ENCODE assay signal across 12 cellular contexts in the genomic region with DNA sequence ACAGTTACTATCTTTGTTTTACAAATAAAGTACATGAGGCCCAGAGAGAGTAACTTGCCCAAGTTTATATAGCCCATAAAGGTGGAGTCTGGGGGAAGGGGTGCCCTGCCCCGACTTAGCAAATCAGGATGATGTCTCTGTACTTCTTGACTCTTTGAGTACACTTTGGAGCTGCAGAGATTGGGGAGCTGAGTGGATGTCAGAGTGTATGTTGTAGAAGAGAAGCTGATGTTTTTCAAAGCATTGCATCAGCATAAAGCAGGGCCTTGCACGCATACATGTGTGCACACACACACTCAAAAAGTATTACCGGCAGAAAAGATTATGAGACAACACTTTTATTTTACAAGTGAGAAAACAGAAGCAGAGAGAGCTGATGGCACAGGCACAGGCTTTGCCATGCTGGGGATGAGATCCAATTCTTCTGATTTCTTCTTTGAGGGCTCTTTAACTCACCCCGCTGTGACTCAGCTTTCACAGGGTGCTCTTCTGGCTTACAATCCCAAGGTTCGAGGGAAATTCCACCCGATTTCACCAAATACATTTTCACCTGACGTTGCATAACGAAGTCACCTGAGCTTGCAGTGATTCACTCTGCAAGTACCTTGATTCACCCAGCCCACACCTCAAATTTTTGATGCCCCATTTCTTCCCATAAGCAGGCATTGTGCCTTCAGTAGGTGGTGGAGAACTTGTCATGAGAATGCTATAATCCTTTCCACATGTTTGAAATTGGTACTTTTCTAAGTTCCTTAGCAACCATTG.
DNase-seq lines count a peak whose midpoint lies in the region; ATAC-seq and TF ChIP-seq lines count a peak whose summit lies in the region.
"Had no signal": no experiment of that assay in that cellular context is flagged by ENCODE, and none has a peak within 500 bp of the region (broad histone marks: within the 10 kb centered on the region; RNA-seq: fewer than 3 reads in every experiment).

No MANE protein-coding gene starts in this region.

- H3K4me3 ChIP-seq in Caco-2 (ENCODE audit: low read depth, low read length), result no peak overlapping the region
- H3K4me3 ChIP-seq in spleen, result no peak overlapping the region
- no peak overlapping the region for H3K4me3 ChIP-seq in ovary
- H3K4me3 ChIP-seq: upper lobe of left lung had no signal

- no peaks in the 10 kb centered on the region for H3K9me3 ChIP-seq in Caco-2
- H3K9me3 ChIP-seq in spleen, result no peaks in the 10 kb centered on the region
- no peaks in the 10 kb centered on the region for H3K9me3 ChIP-seq in ovary
- H3K9me3 ChIP-seq: upper lobe of left lung had no signal

- 80 to 94% (median 92%) methylated on average over 8 of the region's 8 CpGs for WGBS in spleen, 5 donors
- 86 to 88% (median 87%) methylated on average over 8 of the region's 8 CpGs for WGBS in ovary, 3 donors

- H3K27ac Mint-ChIP-seq in Caco-2 (ENCODE audit: unreplicated experiment), result peak overlapping the region; percentile 83
- H3K27ac Mint-ChIP-seq: T-cell had no signal

- H3K36me3 Mint-ChIP-seq in Caco-2 (ENCODE audit: insufficient read depth, unreplicated experiment), result peaks cover 6% of the 10 kb centered on the region
- H3K36me3 Mint-ChIP-seq: T-cell had no signal

- no peaks in the 10 kb centered on the region for H3K27me3 Mint-ChIP-seq in Caco-2 (ENCODE audit: insufficient read depth, unreplicated experiment)

- POLR2A ChIA-PET in Caco-2 (lab: Charles Lee), result no interaction called here

- no peaks in the 10 kb centered on the region for H3K36me3 ChIP-seq in Caco-2 (ENCODE audit: control insufficient read depth, insufficient read depth, low read length)
- H3K36me3 ChIP-seq in spleen, result no peaks in the 10 kb centered on the region
- no peaks in the 10 kb centered on the region for H3K36me3 ChIP-seq in ovary
- H3K36me3 ChIP-seq: upper lobe of left lung had no signal

- peaks cover 28% of the 10 kb centered on the region for H3K9me3 Mint-ChIP-seq in Caco-2 (ENCODE audit: unreplicated experiment)

- TF ChIP-seq EP300 in ovary (IDR thresholded peaks at IDR 0.05), result no peak

- peaks cover 9% of the 10 kb centered on the region; the same call in 1 of the 2 replicates for H3K4me1 ChIP-seq in Caco-2
- no peaks in the 10 kb centered on the region for H3K4me1 ChIP-seq in spleen
- H3K4me1 ChIP-seq in ovary (ENCODE audit: insufficient read depth), result no peaks in the 10 kb centered on the region
- H3K4me1 ChIP-seq: upper lobe of left lung had no signal

- CTCF ChIA-PET in Caco-2 (lab: Charles Lee), result no interaction called here

- no peak for ATAC-seq in GM19023 (IDR thresholded peaks at IDR 0.05; ENCODE audit: unreplicated experiment)
- ATAC-seq: T-cell had no signal

- H3K27ac ChIP-seq in epithelial cell of prostate (peak overlapping the region; percentile 95), spleen (no peak overlapping the region), ovary (no peak overlapping the region)
- H3K27ac ChIP-seq: upper lobe of left lung had no signal

- intact Hi-C loops in Caco-2 (cut with micrococcal nuclease; ENCODE audit: unreplicated experiment), result no loop called here
- intact Hi-C loops in spleen (cut with DNase I; ENCODE audit: low total_unique reads), result no loop called here
- intact Hi-C loops in ovary (cut with DNase I), result no loop called here

- H3K4me3 Mint-ChIP-seq in Caco-2 (ENCODE audit: unreplicated experiment), result no peak overlapping the region
- H3K4me3 Mint-ChIP-seq: T-cell had no signal

- peaks cover 11% of the 10 kb centered on the region for H3K4me1 Mint-ChIP-seq in Caco-2 (ENCODE audit: low read depth, unreplicated experiment)
- H3K4me1 Mint-ChIP-seq: T-cell had no signal

- BruUV-seq in Caco-2 (replicated peaks; lab: Mats Ljungman, UMichigan), result no TSS peak

- TF ChIP-seq CTCF in Caco-2 (IDR thresholded peaks at IDR 0.05; ENCODE audit: insufficient read depth in 1 of 2, low read depth in 1 of 2, low read length in 1 of 2, severe bottlenecking in 1 of 2, unreplicated experiment in 1 of 2), result no peak
- no peak for TF ChIP-seq CTCF in spleen (IDR thresholded peaks at IDR 0.05 in 8 of 11, conservative IDR thresholded peaks at IDR 0.05 in 3 of 11)
- no peak for TF ChIP-seq CTCF in ovary (IDR thresholded peaks at IDR 0.05)

- no peak for TF ChIP-seq POLR2A in spleen (IDR thresholded peaks at IDR 0.05)
- no peak for TF ChIP-seq POLR2A in ovary (IDR thresholded peaks at IDR 0.05)

- DNase-seq in Caco-2 (no peak), NCI-H226 (peak; percentile 71), epithelial cell of prostate (ENCODE audit: low read depth, low spot score) (peak; percentile 78), nucleus accumbens (lab: John Stamatoyannopoulos, UW) (peak in 32 of 56 donors; percentile 8 to 80 (median 43)), spleen (no peak), NCI-H510A (lab: John Stamatoyannopoulos, UW) (no peak), ovary (no peak)
- DNase-seq: activated CD4-positive, alpha-beta T cell treated with anti-CD3 and anti-CD28 coated beads for 1 hour; NCI-H2227 treated with DMSO at 0.1 percent for 48 hours; T-cell; upper lobe of left lung had no signal

- H3K27me3 ChIP-seq in Caco-2 (replicated peaks; ENCODE audit: control insufficient read depth, insufficient read depth, low read length) (no peaks in the 10 kb centered on the region), spleen (replicated peaks in 1 of 7) (no peaks in the 10 kb centered on the region), ovary (no peaks in the 10 kb centered on the region)
- H3K27me3 ChIP-seq: upper lobe of left lung had no signal

Comparison
In these comparisons a context has a peak if more than half of its experiments do, and no peak if none do; other contexts are left out.
1. DNase-seq: peak in NCI-H226 (single experiment), epithelial cell of prostate (single experiment) and nucleus accumbens (32 of 56); none in Caco-2 (0 of 2), spleen (single experiment), NCI-H510A (single experiment) and ovary (0 of 5).